In genomic region chrX:149540133-149540620, GRCh38 we compare ENCODE assay signal across 8 cellular contexts. TPM values are rescaled to one million over a fixed set of nuclear protein-coding genes. Genes with fewer than 3 reads are reported as not detected.
DNase-seq lines count a peak whose midpoint lies in the region; ATAC-seq and TF ChIP-seq lines count a peak whose summit lies in the region.

No MANE protein-coding gene starts in this region.

- no peak overlapping the region for H2AFZ ChIP-seq in OCI-LY7 (ENCODE audit: low read length)

- peaks cover 7% of the 10 kb centered on the region for H3K4me1 Mint-ChIP-seq in activated T-cell treated with anti-CD3 and anti-CD28 coated beads, Interleukin-2, amount 50 U/mL, for 4 hours (ENCODE audit: low read depth)

- peak; percentile 45 to 77 for DNase-seq in AML-193 (lab: John Stamatoyannopoulos, UW)
- DNase-seq in OCI-LY7 (ENCODE audit: low spot score): peak; percentile 89
- DNase-seq in activated T-cell treated with anti-CD3 and anti-CD28 coated beads, Interleukin-2, amount 50 U/mL, for 4 hours: peak; percentile 88
- DNase-seq in myocyte (ENCODE audit: low read depth): peak; percentile 88
- DNase-seq in stimulated activated CD8-positive, alpha-beta memory T cell treated with anti-CD3 and anti-CD28 coated beads, Interleukin-7, amount 100 ng/mL, for 1 hour (ENCODE audit: low read depth in 2 of 2): peak; percentile 73 to 78

- no peak for TF ChIP-seq CTCF in OCI-LY7 (conservative IDR thresholded peaks at IDR 0.05; ENCODE audit: low read length)

- H3K27me3 Mint-ChIP-seq in activated T-cell treated with anti-CD3 and anti-CD28 coated beads, Interleukin-2, amount 50 U/mL, for 4 hours (ENCODE audit: low read depth): no peaks in the 10 kb centered on the region

- H3K27ac ChIP-seq in HUES48 (ENCODE audit: low read depth, low read length): peak overlapping the region; percentile 73
- peak overlapping the region; percentile 76 for H3K27ac ChIP-seq in OCI-LY7 (ENCODE audit: low read depth, low read length, poor library complexity, severe bottlenecking)

- H3K79me2 ChIP-seq in OCI-LY7 (ENCODE audit: insufficient read depth, low read depth, low read length): 0 out of 2 replicates have a peak, but pooled peaks cover 4% of the 10 kb centered on the region

- peaks cover 1% of the 10 kb centered on the region for H3K36me3 Mint-ChIP-seq in activated T-cell treated with anti-CD3 and anti-CD28 coated beads, Interleukin-2, amount 50 U/mL, for 4 hours (ENCODE audit: insufficient read depth)

- H3K9me3 Mint-ChIP-seq in activated T-cell treated with anti-CD3 and anti-CD28 coated beads, Interleukin-2, amount 50 U/mL, for 4 hours: no peaks in the 10 kb centered on the region

- POLR2A ChIA-PET in OCI-LY7 (lab: Charles Lee): interaction anchor here (0.6 to 2.6 kb wide), 6 partner anchors 26 to 399 kb away, joined by 3 to 27 read pairs (median 4); partner anchors contain the start of genes EOLA2 and IDS

- no peaks in the 10 kb centered on the region; the same call in 1 of the 2 replicates for H3K9me3 ChIP-seq in HUES48 (ENCODE audit: control insufficient read depth, insufficient read depth, low read length)
- H3K9me3 ChIP-seq in OCI-LY7 (ENCODE audit: low read length): no peaks in the 10 kb centered on the region

- no TSS peak for BruUV-seq in OCI-LY7 (replicated peaks; lab: Mats Ljungman, UMichigan)

- H3K4me1 ChIP-seq in HUES48 (ENCODE audit: control insufficient read depth, insufficient read depth, low read length) (peaks cover 3% of the 10 kb centered on the region; the same call in 1 of the 2 replicates), OCI-LY7 (ENCODE audit: insufficient read depth, low read length, poor library complexity, severe bottlenecking) (peaks cover 9% of the 10 kb centered on the region)

- peaks cover 6% of the 10 kb centered on the region for H3K27me3 ChIP-seq in HUES48 (ENCODE audit: control insufficient read depth, insufficient read depth, low read length)

- no peaks in the 10 kb centered on the region for H3K36me3 ChIP-seq in HUES48 (ENCODE audit: control insufficient read depth, insufficient read depth, low read length)
- H3K36me3 ChIP-seq in OCI-LY7 (ENCODE audit: insufficient read depth, low read length): no peaks in the 10 kb centered on the region

- intact Hi-C loops in OCI-LY7 (cut with micrococcal nuclease; ENCODE audit: unreplicated experiment): no loop called here

- H3K4me3 Mint-ChIP-seq in activated T-cell treated with anti-CD3 and anti-CD28 coated beads, Interleukin-2, amount 50 U/mL, for 4 hours: peak overlapping the region; percentile 89

- peak; percentile 1 for ATAC-seq in GM19438 (IDR thresholded peaks at IDR 0.05; ENCODE audit: low read depth, unreplicated experiment)
- peak; percentile 53 to 56 for ATAC-seq in activated T-cell treated with anti-CD3 and anti-CD28 coated beads, Interleukin-2, amount 50 U/mL, for 4 hours
- ATAC-seq in esophagus mucosa: peak; percentile 77

- peak overlapping the region; percentile 71 for H3K4me2 ChIP-seq in OCI-LY7 (ENCODE audit: low read length)

- CTCF ChIA-PET in OCI-LY7 (lab: Charles Lee; ENCODE audit: unreplicated experiment): interaction anchor here (1.4 to 2.4 kb wide), 3 partner anchors 13 to 400 kb away, joined by 3 to 11 read pairs (median 4); no protein-coding TSS in a partner anchor

- no peak overlapping the region for H3K9ac ChIP-seq in HUES48 (ENCODE audit: low read depth, low read length)

- H3K9me2 ChIP-seq in OCI-LY7 (ENCODE audit: insufficient read depth, low read length): no peaks in the 10 kb centered on the region

- peak overlapping the region; percentile 73 for H3K4me3 ChIP-seq in HUES48 (ENCODE audit: low read depth, low read length)
- H3K4me3 ChIP-seq in OCI-LY7 (ENCODE audit: low read depth, low read length, poor library complexity, severe bottlenecking): peak overlapping the region; percentile 97

- no peaks in the 10 kb centered on the region for H4K20me1 ChIP-seq in OCI-LY7 (ENCODE audit: insufficient read depth, low read length)

RNA-seq across cellular contexts. Expression of gene EOLA1, which starts 0.6 kb away (rescaled TPM):
- 13.0 and 19.2 TPM in 2 replicates for total RNA-seq in OCI-LY7 (2014; rRNA removed; shearing (Covaris generic))
- total RNA-seq in OCI-LY7 (2022) (21.2 and 22.9 TPM in 2 replicates), esophagus mucosa (14.6 TPM), myocyte (28.9 and 35.2 TPM in 2 replicates)
- 10 to 100 TPM; 21.7 to 40.9 (median 22.6) TPM for total RNA-seq in activated T-cell treated with anti-CD3 and anti-CD28 coated beads, Interleukin-2, amount 50 U/mL, for 4 hours
- 28.8 TPM for polyA plus RNA-seq in myocyte (2012)

RNA-seq across cellular contexts. Expression of gene HSFX3, which starts 9.5 kb away (rescaled TPM):
- not detected in 2 replicates for total RNA-seq in OCI-LY7 (2014; rRNA removed; shearing (Covaris generic))
- total RNA-seq in OCI-LY7 (2022) (not detected in 2 replicates), esophagus mucosa (not detected), myocyte (0.32 TPM in 1 of 2 replicates, not detected in the other)
- not detected for total RNA-seq in activated T-cell treated with anti-CD3 and anti-CD28 coated beads, Interleukin-2, amount 50 U/mL, for 4 hours
- polyA plus RNA-seq in myocyte (2012): 0.13 TPM

RNA-seq across cellular contexts. Expression of gene IDS, which starts 35.1 kb away (rescaled TPM):
- total RNA-seq in OCI-LY7 (2014; rRNA removed; shearing (Covaris generic)): 25.6 and 44.0 TPM in 2 replicates
- 65.8 and 71.7 TPM in 2 replicates for total RNA-seq in OCI-LY7 (2022)
- total RNA-seq in activated T-cell treated with anti-CD3 and anti-CD28 coated beads, Interleukin-2, amount 50 U/mL, for 4 hours: 10 to 100 TPM; 37.1 to 46.1 (median 38.7) TPM
- 23.2 TPM for total RNA-seq in esophagus mucosa
- total RNA-seq in myocyte: 59.6 and 73.0 TPM in 2 replicates
- 101 TPM for polyA plus RNA-seq in myocyte (2012)

RNA-seq across cellular contexts. Expression of gene MAGEA9B, which starts 47.1 kb away (rescaled TPM):
- total RNA-seq in OCI-LY7 (2014; rRNA removed; shearing (Covaris generic)): not detected in 2 replicates
- total RNA-seq in OCI-LY7 (2022) (not detected in 2 replicates), esophagus mucosa (not detected), myocyte (not detected in 2 replicates)
- total RNA-seq in activated T-cell treated with anti-CD3 and anti-CD28 coated beads, Interleukin-2, amount 50 U/mL, for 4 hours: not detected
- not detected for polyA plus RNA-seq in myocyte (2012)

RNA-seq across cellular contexts. Expression of gene HSFX2, which starts 54.9 kb away (rescaled TPM):
- not detected in 2 replicates for total RNA-seq in OCI-LY7 (2014; rRNA removed; shearing (Covaris generic))
- not detected in 2 replicates for total RNA-seq in OCI-LY7 (2022)
- not detected for total RNA-seq in activated T-cell treated with anti-CD3 and anti-CD28 coated beads, Interleukin-2, amount 50 U/mL, for 4 hours
- not detected for total RNA-seq in esophagus mucosa
- total RNA-seq in myocyte: not detected in 2 replicates
- polyA plus RNA-seq in myocyte (2012): not detected

Comparison
In these comparisons a context has a peak if more than half of its experiments do, and no peak if none do; other contexts are left out.
1. Peak in every context shown above with its lines: DNase-seq, ATAC-seq, H3K4me3 ChIP-seq and H3K27ac ChIP-seq.
2. ATAC-seq: peak in every context shown above with its lines; median percentile 77 in esophagus mucosa; 54 in activated T-cell treated with anti-CD3 and anti-CD28 coated beads, Interleukin-2, amount 50 U/mL, for 4 hours; 1 in GM19438.